In the genomic region with DNA sequence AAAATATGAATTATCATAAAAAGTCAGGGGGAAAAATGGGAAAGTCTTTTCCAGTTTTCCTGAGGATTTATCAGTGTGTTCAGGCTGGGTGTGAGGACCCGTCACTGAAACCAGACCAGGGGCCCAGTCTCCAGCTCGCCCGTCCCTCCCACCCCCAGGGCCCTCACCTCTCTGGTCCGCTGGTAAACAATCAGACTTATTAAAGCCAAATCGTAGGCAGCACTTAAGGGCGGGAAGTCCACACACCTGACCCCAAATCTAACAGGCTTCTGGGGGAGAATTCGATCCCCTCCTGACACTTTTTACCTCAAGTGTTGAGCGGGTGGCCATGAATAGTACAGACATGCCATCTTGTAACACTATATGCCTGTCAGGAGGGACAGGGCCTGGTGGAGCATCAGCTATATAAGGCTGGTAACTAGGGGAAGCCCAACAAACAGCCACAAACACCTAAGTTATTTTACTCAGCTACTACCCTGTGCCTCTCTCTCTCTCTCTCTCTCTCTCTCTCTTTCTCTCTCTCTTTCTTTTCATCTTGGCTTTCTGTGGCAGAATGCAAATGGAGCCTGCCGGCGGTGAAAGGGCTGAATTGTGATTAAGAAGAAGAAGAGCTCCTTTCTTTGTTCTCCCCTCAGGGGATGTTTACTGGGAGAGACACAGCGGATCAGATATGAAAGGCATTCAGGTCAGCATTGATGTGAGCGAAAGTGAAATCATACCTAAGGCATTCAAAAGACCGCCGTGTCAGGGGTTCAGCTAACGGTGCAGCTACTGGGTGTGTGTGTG, we compare ENCODE assay signal across 8 cellular contexts.
A peak's percentile ranks its signal among the peaks of the same experiment; 100 is the strongest.
DNase-seq lines count a peak whose midpoint lies in the region; ATAC-seq, FAIRE-seq and TF ChIP-seq lines count a peak whose summit lies in the region.

No MANE protein-coding gene starts in this region.

- no peaks in the 10 kb centered on the region for H3K9me3 ChIP-seq in muscle layer of duodenum (ENCODE audit: control insufficient read depth in 1 of 2, low read length in 2 of 2)
- H3K9me3 ChIP-seq in WERI-Rb-1 (ENCODE audit: severe bottlenecking): no peaks in the 10 kb centered on the region

- DNase-seq in NCI-H748 (lab: John Stamatoyannopoulos, UW; ENCODE audit: unreplicated experiment) (peak; percentile 58), NCI-H748 treated with DMSO at 0.1 percent for 48 hours (lab: John Stamatoyannopoulos, UW) (no peak), NCI-H345 (lab: John Stamatoyannopoulos, UW) (peak; percentile 72), D721Med (ENCODE audit: insufficient read length, low spot score) (no peak), WERI-Rb-1 (no peak)
- peak; percentile 18 for DNase-seq in effector CD4-positive, alpha-beta T cell

- TF ChIP-seq CTCF in D721Med (IDR thresholded peaks at IDR 0.05; ENCODE audit: insufficient read depth, missing control alignments) (no peak), WERI-Rb-1 (IDR thresholded peaks at IDR 0.05; ENCODE audit: low read depth, low read length) (no peak)

- H3K27ac ChIP-seq in muscle layer of duodenum (ENCODE audit: low read length): peak overlapping the region; percentile 97
- no peak overlapping the region for H3K27ac ChIP-seq in WERI-Rb-1

- H3K36me3 ChIP-seq in muscle layer of duodenum (ENCODE audit: control insufficient read depth in 1 of 2, insufficient read depth in 2 of 2, low read length in 2 of 2) (no peaks in the 10 kb centered on the region), WERI-Rb-1 (no peaks in the 10 kb centered on the region)

- FAIRE-seq in D721Med (lab: Jason Lieb, UNC): no peak

- H3K27me3 ChIP-seq in muscle layer of duodenum (ENCODE audit: low read depth, low read length) (no peaks in the 10 kb centered on the region), WERI-Rb-1 (ENCODE audit: insufficient read depth, low read depth, severe bottlenecking) (no peaks in the 10 kb centered on the region)

- ATAC-seq in HG02610 (IDR thresholded peaks at IDR 0.05; ENCODE audit: unreplicated experiment): peak; percentile 78

- H3K4me1 ChIP-seq in muscle layer of duodenum (ENCODE audit: control insufficient read depth in 1 of 2, insufficient read depth in 2 of 2, low read length in 2 of 2): peaks cover 0 to 13% of the 10 kb centered on the region in 2 donors

- H3K4me3 ChIP-seq in muscle layer of duodenum (ENCODE audit: low read depth in 1 of 2, low read length in 2 of 2) (peak overlapping the region in 1 of 2 donors; percentile 66), WERI-Rb-1 (ENCODE audit: low read depth, low read length) (no peak overlapping the region)

Comparison
In these comparisons a context has a peak if more than half of its experiments do, and no peak if none do; other contexts are left out.
1. DNase-seq: peak in NCI-H748 (single experiment), NCI-H345 (single experiment) and effector CD4-positive, alpha-beta T cell (single experiment); none in NCI-H748 treated with DMSO at 0.1 percent for 48 hours (single experiment), D721Med (single experiment) and WERI-Rb-1 (single experiment).